Comparison of ENCODE assay signal across 8 cellular contexts in the genomic region with DNA sequence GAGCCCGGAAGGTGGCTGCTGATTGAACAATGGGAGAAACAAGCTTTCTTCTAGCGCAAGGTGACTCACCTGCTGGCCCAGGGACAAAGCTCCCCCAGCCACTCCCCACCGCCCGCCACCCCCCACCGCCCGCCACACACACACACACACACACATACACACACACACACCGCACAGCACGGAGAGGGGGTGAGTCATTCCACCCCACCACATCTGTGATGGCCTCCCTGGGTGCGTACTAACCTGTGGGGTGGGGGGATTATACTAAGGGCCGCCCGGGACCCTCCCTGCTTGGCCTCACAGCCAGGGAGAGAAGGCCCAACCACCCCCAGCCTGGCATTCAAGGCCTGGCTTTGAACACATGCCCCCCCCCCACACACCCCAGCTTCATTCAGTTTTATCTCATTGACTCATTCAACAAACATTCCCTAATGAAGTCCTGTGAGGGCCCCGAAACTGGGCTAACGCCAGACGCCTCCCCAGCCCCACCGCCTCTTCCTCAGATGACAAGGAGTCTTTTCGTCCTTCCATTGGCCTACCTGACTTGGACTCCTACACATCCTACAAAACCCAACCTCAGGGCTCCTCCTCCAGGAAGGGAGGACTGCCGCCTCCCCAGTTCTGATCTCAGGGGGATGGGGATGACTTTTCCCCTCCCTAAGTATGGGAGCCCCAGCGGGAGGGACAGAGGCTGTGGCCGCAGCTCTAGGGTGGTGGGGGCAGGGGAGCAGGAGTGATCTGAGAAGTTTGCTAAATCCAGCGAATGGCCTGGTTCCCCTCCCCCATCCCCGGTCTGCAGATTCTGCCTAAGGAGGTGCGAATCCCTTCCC. TPM values are rescaled to one million over a fixed set of nuclear protein-coding genes. Genes with fewer than 3 reads are reported as not detected.
A peak's percentile ranks its signal among the peaks of the same experiment; 100 is the strongest.
DNase-seq lines count a peak whose midpoint lies in the region; ATAC-seq and TF ChIP-seq lines count a peak whose summit lies in the region.

No MANE protein-coding gene starts in this region.

- no TSS peak for BruUV-seq in OCI-LY7 (replicated peaks; lab: Mats Ljungman, UMichigan)

- peak overlapping the region in 2 of 6 donors; percentile 52 to 83 for H3K27ac Mint-ChIP-seq in naive B cell

- CTCF ChIA-PET in OCI-LY7 (lab: Charles Lee; ENCODE audit: unreplicated experiment), result no interaction called here

- H3K4me3 Mint-ChIP-seq in naive B cell, result peak overlapping the region in 7 of 8 donors; percentile 56 to 85 (median 72)

- H3K9me3 Mint-ChIP-seq in naive B cell, result no peaks in the 10 kb centered on the region

- peaks cover 28% of the 10 kb centered on the region for H3K4me1 ChIP-seq in OCI-LY7 (ENCODE audit: insufficient read depth, low read length, poor library complexity, severe bottlenecking)

- H3K4me1 Mint-ChIP-seq in naive B cell, result peaks cover 25 to 27% (median 26%) of the 10 kb centered on the region in 3 donors

- DNase-seq in EH (ENCODE audit: low read depth) (peak; percentile 87), OCI-LY7 (ENCODE audit: low spot score) (no peak), astrocyte of the cerebellum (ENCODE audit: low read depth) (peak; percentile 27), naive B cell (no peak), SK-N-DZ (ENCODE audit: low spot score) (no peak), mesenteric fat pad (ENCODE audit: low spot score) (no peak), NCI-H2107 treated with DMSO at 0.1 percent for 48 hours (lab: John Stamatoyannopoulos, UW; ENCODE audit: unreplicated experiment) (no peak), NCI-H774 (lab: John Stamatoyannopoulos, UW) (no peak)

- POLR2A ChIA-PET in OCI-LY7 (lab: Charles Lee), result no interaction called here

- H3K79me2 ChIP-seq in OCI-LY7 (ENCODE audit: insufficient read depth, low read depth, low read length), result no peaks in the 10 kb centered on the region

- TF ChIP-seq CTCF in OCI-LY7 (conservative IDR thresholded peaks at IDR 0.05; ENCODE audit: low read length) (no peak), astrocyte of the cerebellum (IDR thresholded peaks at IDR 0.05; ENCODE audit: low read depth, low read length, missing control alignments) (no peak)

- no peaks in the 10 kb centered on the region for H3K36me3 ChIP-seq in OCI-LY7 (ENCODE audit: insufficient read depth, low read length)

- intact Hi-C loops in OCI-LY7 (cut with micrococcal nuclease; ENCODE audit: unreplicated experiment), result no loop called here

- no peak overlapping the region for H3K27ac ChIP-seq in OCI-LY7 (ENCODE audit: low read depth, low read length, poor library complexity, severe bottlenecking)

- H3K9me3 ChIP-seq in OCI-LY7 (ENCODE audit: low read length), result no peaks in the 10 kb centered on the region

- peak overlapping the region; percentile 59 for H3K4me2 ChIP-seq in OCI-LY7 (ENCODE audit: low read length)

- H3K36me3 Mint-ChIP-seq in naive B cell, result no peaks in the 10 kb centered on the region

- in situ Hi-C loops in astrocyte of the cerebellum (cut with HindIII; ENCODE audit: low sequenced_read_pairs), result no loop called here

- H3K4me3 ChIP-seq in OCI-LY7 (ENCODE audit: low read depth, low read length, poor library complexity, severe bottlenecking) (peak overlapping the region; percentile 22), astrocyte of the cerebellum (ENCODE audit: low read depth, low read length) (no peak overlapping the region)

- no peak for ATAC-seq in naive B cell (ENCODE audit: low read depth in 2 of 2)

- peak overlapping the region; percentile 80 for H2AFZ ChIP-seq in OCI-LY7 (ENCODE audit: low read length)

- peaks cover 18 to 69% (median 41%) of the 10 kb centered on the region in 3 donors for H3K27me3 Mint-ChIP-seq in naive B cell

- no peaks in the 10 kb centered on the region for H3K9me2 ChIP-seq in OCI-LY7 (ENCODE audit: insufficient read depth, low read length)

- H4K20me1 ChIP-seq in OCI-LY7 (ENCODE audit: insufficient read depth, low read length), result no peaks in the 10 kb centered on the region

RNA-seq across cellular contexts. Expression of a gene that starts 5.8 kb away (rescaled TPM):
- total RNA-seq in OCI-LY7 (2014; rRNA removed; shearing (Covaris generic)), result not detected in 2 replicates
- total RNA-seq in OCI-LY7 (2022) (not detected in 2 replicates), mesenteric fat pad (not detected)
- not detected for polyA plus RNA-seq in naive B cell (ENCODE audit: low read depth in 6 of 6)
- not detected in 2 replicates for polyA plus RNA-seq in SK-N-DZ (2014; cell fraction: cytosol; rRNA removed)
- polyA plus RNA-seq in SK-N-DZ (2014; cell fraction: nucleus; rRNA removed), result not detected in 2 replicates

Comparison
In these comparisons a context has a peak if more than half of its experiments do, and no peak if none do; other contexts are left out.
1. DNase-seq: peak in EH (single experiment) and astrocyte of the cerebellum (single experiment); none in OCI-LY7 (single experiment), naive B cell (single experiment), SK-N-DZ (single experiment), mesenteric fat pad (single experiment), NCI-H2107 treated with DMSO at 0.1 percent for 48 hours (single experiment) and NCI-H774 (single experiment).